ENCODE assay signal across 3 cellular contexts in genomic region chr6:75588947-75589346, GRCh38.
A peak's percentile ranks its signal among the peaks of the same experiment; 100 is the strongest.
TF ChIP-seq lines count a peak whose summit lies in the region.

No MANE protein-coding gene starts in this region.

TF ChIP-seq in HepG2, 621 proteins besides CTCF, POLR2A, EP300 and RAD21:
- TF ChIP-seq MAFK (conservative IDR thresholded peaks at IDR 0.05 in 1 of 2, IDR thresholded peaks at IDR 0.05 in 1 of 2; ENCODE audit: low read length in 2 of 2) (peak; percentile 98 to 99), MAFF (IDR thresholded peaks at IDR 0.05; ENCODE audit: low read depth, low read length) (peak; percentile 99), ZNF644 (CRISPR knock-in tag; IDR thresholded peaks at IDR 0.05; ENCODE audit: low read depth) (no peak), MAFG (CRISPR knock-in tag; IDR thresholded peaks at IDR 0.05) (0 out of 2 replicates have a peak, but pooled peaks have one; percentile 55)

TF ChIP-seq in IMR-90, 13 proteins besides CTCF, POLR2A, EP300 and RAD21:
- TF ChIP-seq MXI1 (IDR thresholded peaks at IDR 0.05; ENCODE audit: borderline replicate concordance, low read depth, low read length) (no peak), FOS (IDR thresholded peaks at IDR 0.05; ENCODE audit: low read depth, low read length) (no peak), MAFK (IDR thresholded peaks at IDR 0.05; ENCODE audit: low read depth, low read length) (peak; percentile 99), BHLHE40 (IDR thresholded peaks at IDR 0.05; ENCODE audit: low read depth, low read length) (no peak)

TF ChIP-seq in H1, 55 proteins besides CTCF, POLR2A, EP300 and RAD21:
- TF ChIP-seq CHD2 (IDR thresholded peaks at IDR 0.05; ENCODE audit: low read length) = no peak
- TF ChIP-seq MAFK (IDR thresholded peaks at IDR 0.05; ENCODE audit: low read depth, low read length) = peak; percentile 97
